ENCODE assay signal across 8 cellular contexts in the genomic region with DNA sequence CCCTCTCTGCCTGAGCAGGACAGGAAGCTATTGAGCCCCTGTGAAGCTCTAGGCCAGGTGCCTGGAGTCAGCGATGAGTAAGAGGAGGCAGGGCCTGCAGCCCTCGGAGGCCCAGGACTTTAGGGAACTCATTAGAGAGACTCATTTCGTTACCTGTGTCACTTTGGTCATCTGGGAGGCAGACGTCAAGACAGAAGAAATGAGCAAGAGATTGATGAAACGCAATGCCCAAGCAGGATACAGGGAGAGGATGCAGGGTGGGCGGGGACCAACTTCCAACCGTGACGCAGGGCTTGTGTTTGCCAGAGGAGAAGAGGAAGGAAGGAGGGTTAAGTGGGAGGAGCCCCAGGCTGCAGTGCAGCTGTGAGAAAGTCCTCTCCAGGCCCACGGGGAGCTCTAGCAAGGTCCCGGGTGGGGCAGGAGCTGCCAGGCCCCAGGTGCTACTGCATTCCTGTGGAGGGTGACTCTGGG. TPM values are rescaled to one million over a fixed set of nuclear protein-coding genes. Genes with fewer than 3 reads are reported as not detected.
DNase-seq lines count a peak whose midpoint lies in the region; ATAC-seq, FAIRE-seq and TF ChIP-seq lines count a peak whose summit lies in the region.

No MANE protein-coding gene starts in this region.

- TF ChIP-seq CTCF in HFF-Myc (IDR thresholded peaks at IDR 0.05; ENCODE audit: low read depth, low read length, missing control alignments) (no peak), ascending aorta (IDR thresholded peaks at IDR 0.05) (no peak), kidney (IDR thresholded peaks at IDR 0.05; ENCODE audit: borderline replicate concordance, extremely low read depth, insufficient read depth) (no peak)

- H3K27me3 ChIP-seq in ascending aorta: no peaks in the 10 kb centered on the region

- intact Hi-C loops in ascending aorta (cut with DNase I): no loop called here
- intact Hi-C loops in kidney (cut with DNase I): no loop called here

- no peaks in the 10 kb centered on the region for H3K36me3 ChIP-seq in ascending aorta
- H3K36me3 ChIP-seq in kidney (ENCODE audit: control insufficient read depth in 1 of 2, insufficient read depth in 2 of 2, low read length in 2 of 2): no peaks in the 10 kb centered on the region

- H3K27ac ChIP-seq in ascending aorta: no peak overlapping the region
- no peak overlapping the region for H3K27ac ChIP-seq in kidney (ENCODE audit: low read depth in 2 of 2, low read length in 2 of 2)

- ATAC-seq in HG03439 (IDR thresholded peaks at IDR 0.05; ENCODE audit: unreplicated experiment): no peak
- ATAC-seq in GM18867 (IDR thresholded peaks at IDR 0.05; ENCODE audit: unreplicated experiment): no peak

- DNase-seq in Caki2 (ENCODE audit: low read depth) (peak; percentile 87), HFF-Myc (ENCODE audit: extremely low read depth, low read depth) (peak; percentile 48), SK-N-DZ (ENCODE audit: low spot score) (peak; percentile 74), ascending aorta (ENCODE audit: low spot score in 2 of 2) (peak; percentile 64 to 81), kidney (peak; percentile 85)
- peak; percentile 21 for DNase-seq in stimulated activated naive CD4-positive, alpha-beta T cell treated with Interleukin-2 at 50 U/mL for 16 hours (lab: John Stamatoyannopoulos, UW)

- H3K4me1 ChIP-seq in ascending aorta (no peaks in the 10 kb centered on the region), kidney (ENCODE audit: control insufficient read depth in 1 of 2, insufficient read depth in 1 of 2, low read depth in 1 of 2, low read length in 2 of 2) (peaks cover 0 to 4% of the 10 kb centered on the region in 2 donors)

- H3K4me3 ChIP-seq in HFF-Myc (replicated peaks; ENCODE audit: low read depth, low read length): no peak overlapping the region
- H3K4me3 ChIP-seq in ascending aorta: no peak overlapping the region
- H3K4me3 ChIP-seq in kidney (ENCODE audit: low read length in 2 of 2): no peak overlapping the region

- FAIRE-seq in kidney (lab: Jason Lieb, UNC): no peak

- in situ Hi-C loops in Caki2 (cut with HindIII; ENCODE audit: low pct_unique_long_range_greater_than_20kb, low sequenced_read_pairs): no loop called here

- H3K9me3 ChIP-seq in ascending aorta: no peaks in the 10 kb centered on the region
- no peaks in the 10 kb centered on the region for H3K9me3 ChIP-seq in kidney (ENCODE audit: control insufficient read depth in 1 of 2, low read length in 2 of 2)

- no peak overlapping the region for H3K9ac ChIP-seq in kidney (ENCODE audit: low read length in 2 of 2)

RNA-seq across cellular contexts. Expression of a gene that starts 26.4 kb away (rescaled TPM):
- total RNA-seq in Caki2 (2014; rRNA removed; shearing (Covaris generic); ENCODE audit: low replicate concordance): 38.1 and 62.7 TPM in 2 replicates
- polyA plus RNA-seq in SK-N-DZ (2014; cell fraction: cytosol; rRNA removed): 11.6 and 14.4 TPM in 2 replicates
- 5.5 and 9.0 TPM in 2 replicates for polyA plus RNA-seq in SK-N-DZ (2014; cell fraction: nucleus; rRNA removed)
- total RNA-seq in ascending aorta (61.0 TPM), kidney (41.1 TPM)
- 16.5 TPM for polyA plus RNA-seq in kidney (ENCODE audit: insufficient read depth, low read depth, low replicate concordance)

Comparison
In these comparisons a context has a peak if more than half of its experiments do, and no peak if none do; other contexts are left out.
1. DNase-seq: peak in every context shown above with its lines; median percentile 87 in Caki2; 85 in kidney; 74 in SK-N-DZ; 72 in ascending aorta; 48 in HFF-Myc; 21 in stimulated activated naive CD4-positive, alpha-beta T cell treated with Interleukin-2 at 50 U/mL for 16 hours.